2 cellular contexts compared by ENCODE assay signal in the genomic region with DNA sequence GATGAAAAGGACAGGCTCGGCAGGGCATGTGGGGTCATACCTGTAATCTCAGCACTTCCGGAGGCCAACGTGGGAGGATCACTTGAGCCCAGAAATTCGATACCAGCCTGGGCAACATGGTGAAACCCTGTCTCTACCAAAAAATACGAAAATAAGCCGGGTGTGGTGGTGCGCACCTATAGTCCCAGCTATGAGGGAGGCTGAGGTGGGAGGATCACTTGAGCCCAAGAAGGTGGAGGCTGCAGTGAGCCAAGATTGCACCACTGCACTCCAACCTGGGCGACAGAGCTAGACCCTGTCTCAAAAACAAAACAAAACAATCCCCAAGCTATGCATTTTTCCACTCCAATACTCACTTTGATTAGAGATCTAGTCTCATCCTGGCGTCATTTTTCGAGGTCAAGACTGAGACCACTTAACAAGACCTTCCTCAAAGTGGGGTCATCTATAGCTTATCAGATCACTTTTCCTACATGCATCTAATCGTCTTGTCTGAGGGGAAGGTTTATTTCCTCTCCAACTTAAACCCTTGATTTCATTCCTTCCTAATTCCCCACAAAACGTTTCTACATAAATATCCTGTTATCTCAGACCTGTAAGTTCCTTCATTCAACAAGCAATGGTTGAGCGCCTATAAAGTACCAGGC.
TF ChIP-seq lines count a peak whose summit lies in the region.

No MANE protein-coding gene starts in this region.

TF ChIP-seq in H1, 55 proteins besides CTCF, POLR2A, EP300 and RAD21:
- TF ChIP-seq KDM5A (IDR thresholded peaks at IDR 0.05; ENCODE audit: low read length) (no peak), EGR1 (IDR thresholded peaks at IDR 0.05; ENCODE audit: borderline replicate concordance, low read depth, low read length) (no peak), HDAC6 (IDR thresholded peaks at IDR 0.05; ENCODE audit: low read depth, low read length) (no peak), CTBP2 (IDR thresholded peaks at IDR 0.05; ENCODE audit: borderline replicate concordance, insufficient read depth, insufficient read length, low read length) (no peak), POLR2AphosphoS5 (IDR thresholded peaks at IDR 0.05; ENCODE audit: low read depth, low read length) (no peak), RBBP5 (IDR thresholded peaks at IDR 0.05; ENCODE audit: borderline replicate concordance, low read depth, low read length) (no peak), PHF8 (conservative IDR thresholded peaks at IDR 0.05; ENCODE audit: low read depth, low read length) (no peak), TAF1 (IDR thresholded peaks at IDR 0.05; ENCODE audit: low read depth, low read length) (no peak), SP1 (IDR thresholded peaks at IDR 0.05; ENCODE audit: low read depth, low read length) (no peak), TAF7 (optimal IDR thresholded peaks at IDR 0.05; ENCODE audit: borderline replicate concordance, low read depth, low read length) (no peak), SUZ12 (IDR thresholded peaks at IDR 0.05; ENCODE audit: low read length) (no peak), RFX5 (IDR thresholded peaks at IDR 0.05; ENCODE audit: borderline replicate concordance, low read depth, low read length) (no peak), SRF (IDR thresholded peaks at IDR 0.05; ENCODE audit: low read depth, low read length) (no peak), NANOG (IDR thresholded peaks at IDR 0.05; ENCODE audit: insufficient read depth, low read depth, low read length, poor library complexity, severe bottlenecking) (no peak), RXRA (IDR thresholded peaks at IDR 0.05; ENCODE audit: insufficient read depth, low read depth, low read length) (no peak), KDM1A (IDR thresholded peaks at IDR 0.05; ENCODE audit: borderline replicate concordance, low read length) (no peak), JUND (IDR thresholded peaks at IDR 0.05; ENCODE audit: low read length) (no peak)
TF ChIP-seq in H1: peak in this region for 0.

TF ChIP-seq in GM12891, 5 proteins besides CTCF, POLR2A, EP300 and RAD21:
- no peak for TF ChIP-seq PAX5 (IDR thresholded peaks at IDR 0.05; ENCODE audit: insufficient read depth, low read length, severe bottlenecking)
- TF ChIP-seq POLR2AphosphoS5 (IDR thresholded peaks at IDR 0.05; ENCODE audit: low read depth, low read length) = no peak
- TF ChIP-seq TAF1 (IDR thresholded peaks at IDR 0.05; ENCODE audit: low read depth, low read length) = no peak
- no peak for TF ChIP-seq POU2F2 (IDR thresholded peaks at IDR 0.05; ENCODE audit: low read depth, low read length)
- TF ChIP-seq SPI1 (IDR thresholded peaks at IDR 0.05; ENCODE audit: low read depth, low read length) = no peak
